Comparison of ENCODE assay signal across 8 cellular contexts in genomic region chr19:11346104-11346940, GRCh38. TPM values are rescaled to one million over a fixed set of nuclear protein-coding genes. Genes with fewer than 3 reads are reported as not detected.
DNase-seq lines count a peak whose midpoint lies in the region; ATAC-seq and TF ChIP-seq lines count a peak whose summit lies in the region.

CCDC159 (plus strand) TSS chr19:11346519; CDS start chr19:11346607, 88 bp downstream.
TMEM205 (minus strand) TSS chr19:11346268; CDS start chr19:11345619, 649 bp downstream.

- peak within 1 kb of the TSS; percentile 59 for H4K5ac ChIP-seq in IMR-90 (ENCODE audit: low read depth, low read length)

- peak within 1 kb of the TSS; percentile 83; the same call in 1 of the 2 replicates for H3K23ac ChIP-seq in IMR-90 (ENCODE audit: low read depth, low read length)

- H2AFZ ChIP-seq in IMR-90 (replicated peaks; ENCODE audit: low read length, poor library complexity), result peak within 1 kb of the TSS; percentile 97

- H2AK5ac ChIP-seq in IMR-90 (ENCODE audit: low read depth, low read length), result peak within 1 kb of the TSS; percentile 89

- peak within 1 kb of the TSS; percentile 83 for H2BK120ac ChIP-seq in IMR-90 (ENCODE audit: low read depth, low read length)

- ATAC-seq in GM21528 (IDR thresholded peaks at IDR 0.05; ENCODE audit: low FRiP score, unreplicated experiment) (peak; percentile 89), IMR-90 (ENCODE audit: low read depth) (peak; percentile 96)

- H3K9me1 ChIP-seq in IMR-90 (ENCODE audit: insufficient read depth, low read length), result peaks cover 5% of the 10 kb centered on the region

- peak within 1 kb of the TSS; percentile 94 for H3K4ac ChIP-seq in IMR-90 (ENCODE audit: low read depth, low read length)

- in situ Hi-C loops in IMR-90 (cut with MboI; ENCODE audit: low sequenced_read_pairs), result no loop called here

- peak within 1 kb of the TSS; percentile 73 for H3K4me3 ChIP-seq in IMR-90 (ENCODE audit: insufficient read depth, low read depth, low read length)
- H3K4me3 ChIP-seq in epithelial cell of esophagus (ENCODE audit: low read length), result peak within 1 kb of the TSS; percentile 85
- peak within 1 kb of the TSS; percentile 71 for H3K4me3 ChIP-seq in mononuclear cell (ENCODE audit: low read length)

- WGBS in IMR-90 (ENCODE audit: extremely low coverage in 2 of 2, insufficient read length in 1 of 2), 2 experiments, result 0% methylated on average over 11 of the region's 50 CpGs; no CpG with 5 or more reads in 1 of the 2 experiments

- peak; percentile 67 for TF ChIP-seq POLR2A in IMR-90 (IDR thresholded peaks at IDR 0.05; ENCODE audit: low read depth, low read length)

- no peaks in the 10 kb centered on the region for H3K27me3 ChIP-seq in IMR-90 (ENCODE audit: control insufficient read depth, insufficient read depth, low read length)
- H3K27me3 ChIP-seq in mononuclear cell (ENCODE audit: insufficient read depth, low read length), result no peaks in the 10 kb centered on the region

- H3K56ac ChIP-seq in IMR-90 (ENCODE audit: extremely low read depth, insufficient read depth, low read length), result peak within 1 kb of the TSS; percentile 81

- H3K79me1 ChIP-seq in IMR-90 (ENCODE audit: low read depth in 1 of 2, low read length in 2 of 2), result peaks cover 10 to 23% of the 10 kb centered on the region in 2 experiments; a peak in 3 of 4 replicates

- H2BK15ac ChIP-seq in IMR-90 (ENCODE audit: low read depth, low read length), result peak within 1 kb of the TSS; percentile 53

- TF ChIP-seq CTCF in IMR-90 (conservative IDR thresholded peaks at IDR 0.05; ENCODE audit: low read depth, low read length), result 0 out of 2 replicates have a peak, but pooled peaks have one; percentile 22
- no peak for TF ChIP-seq CTCF in epithelial cell of esophagus (IDR thresholded peaks at IDR 0.05; ENCODE audit: insufficient read depth, low read depth, low read length, missing control alignments)

- DNase-seq in DMS153 (lab: John Stamatoyannopoulos, UW), result peak; percentile 98
- peak; percentile 99 for DNase-seq in IMR-90
- DNase-seq in OCI-M1 (lab: John Stamatoyannopoulos, UW), result peak; percentile 100
- DNase-seq in activated T-cell treated with anti-CD3 and anti-CD28 coated beads for 4 hours, result peak; percentile 98
- DNase-seq in epithelial cell of esophagus (ENCODE audit: low read depth), result peak; percentile 99
- DNase-seq in stimulated activated CD8-positive, alpha-beta memory T cell treated with anti-CD3 and anti-CD28 coated beads, Interleukin-4, amount 100 ng/mL, for 1 hour (ENCODE audit: low read depth in 2 of 2, low spot score in 1 of 2), result peak; percentile 92 to 98

- H3K9ac ChIP-seq in IMR-90 (ENCODE audit: low read depth, low read length), result peak within 1 kb of the TSS; percentile 83

- peak; percentile 17; the same call in 1 of the 2 replicates for TF ChIP-seq RAD21 in IMR-90 (IDR thresholded peaks at IDR 0.05; ENCODE audit: low read length)

- dilution Hi-C loops in IMR-90 (cut with HindIII; ENCODE audit: low sequenced_read_pairs, unreplicated experiment), result no loop called here

- H3K18ac ChIP-seq in IMR-90 (ENCODE audit: low read depth, low read length), result peak within 1 kb of the TSS; percentile 40

- H3K4me2 ChIP-seq in IMR-90 (ENCODE audit: low read depth, low read length), result peak within 1 kb of the TSS; percentile 79

- H3K14ac ChIP-seq in IMR-90 (replicated peaks; ENCODE audit: low read depth, low read length), result peak within 1 kb of the TSS; percentile 93

- no TSS peak for BruUV-seq in IMR-90 (replicated peaks; lab: Mats Ljungman, UMichigan)

- peak within 1 kb of the TSS; percentile 87 for H2AK9ac ChIP-seq in IMR-90 (replicated peaks; ENCODE audit: low read depth, low read length, poor library complexity)

- H3K4me1 ChIP-seq in IMR-90 (ENCODE audit: control insufficient read depth, insufficient read depth, low read length) (peaks cover 8% of the 10 kb centered on the region), mononuclear cell (ENCODE audit: insufficient read depth, low read length) (peaks cover 34% of the 10 kb centered on the region)

- intact Hi-C loops in IMR-90 (cut with micrococcal nuclease), result loop anchor here (1.0 kb wide), 1 partner anchor 89 kb away; the partner anchor contains the start of genes ODAD3 and PRKCSH

- H4K91ac ChIP-seq in IMR-90 (ENCODE audit: insufficient read depth, low read depth, low read length), result peak within 1 kb of the TSS; percentile 87

- peak within 1 kb of the TSS; percentile 84 to 92 for H4K8ac ChIP-seq in IMR-90 (ENCODE audit: low read depth in 2 of 2, low read length in 2 of 2)

- H3K9me3 ChIP-seq in IMR-90 (ENCODE audit: control insufficient read depth, insufficient read depth, low read length) (peaks cover 8% of the 10 kb centered on the region; the same call in 1 of the 2 replicates), mononuclear cell (ENCODE audit: low read depth, low read length) (no peaks in the 10 kb centered on the region)

- peak within 1 kb of the TSS; percentile 73 for H2BK20ac ChIP-seq in IMR-90 (ENCODE audit: low read depth, low read length)

- H3K27ac ChIP-seq in IMR-90 (ENCODE audit: insufficient read depth, low read length), result peak within 1 kb of the TSS; percentile 80

- peak within 1 kb of the TSS; percentile 68 for H2BK5ac ChIP-seq in IMR-90 (ENCODE audit: low read depth, low read length, poor library complexity, severe bottlenecking)

- 0 out of 2 replicates have a peak, but pooled peaks cover 1% of the 10 kb centered on the region for H3K36me3 ChIP-seq in IMR-90 (ENCODE audit: control insufficient read depth, insufficient read depth, low read length)

- POLR2A ChIA-PET in IMR-90 (lab: Charles Lee; ENCODE audit: unreplicated experiment), result interaction anchor here (0.6 kb wide), 1 partner anchor 68 kb away, joined by 6 read pairs; no protein-coding TSS in a partner anchor

- CTCF ChIA-PET in IMR-90 (lab: Yijun Ruan, JAX), result interaction anchor here (0.5 to 1.3 kb wide), 2 partner anchors 37 to 45 kb away, joined by 4 to 5 read pairs; no protein-coding TSS in a partner anchor

- peaks cover 9% of the 10 kb centered on the region; the same call in 1 of the 2 replicates for H4K20me1 ChIP-seq in IMR-90 (ENCODE audit: insufficient read depth, low read length)

TF ChIP-seq in IMR-90, 13 proteins besides CTCF, POLR2A, EP300 and RAD21:
- 0 out of 2 replicates have a peak, but pooled peaks have one; percentile 9 for TF ChIP-seq MXI1 (IDR thresholded peaks at IDR 0.05; ENCODE audit: borderline replicate concordance, low read depth, low read length)
- peak; percentile 37; the same call in 1 of the 2 replicates for TF ChIP-seq FOS (IDR thresholded peaks at IDR 0.05; ENCODE audit: low read depth, low read length)
- no peak; the same call in 1 of the 2 replicates for TF ChIP-seq NFE2L2 (IDR thresholded peaks at IDR 0.05; ENCODE audit: low read depth, low read length)
- TF ChIP-seq CEBPB (IDR thresholded peaks at IDR 0.05; ENCODE audit: low read depth, low read length), result peak; percentile 96
- TF ChIP-seq RCOR1 (IDR thresholded peaks at IDR 0.05; ENCODE audit: insufficient replicate concordance, low read length), result peak; percentile 84
- TF ChIP-seq USF2 (IDR thresholded peaks at IDR 0.05; ENCODE audit: low read depth, low read length), result 0 out of 2 replicates have a peak, but pooled peaks have one; percentile 29
- peak; percentile 29; the same call in 1 of the 2 replicates for TF ChIP-seq MAZ (IDR thresholded peaks at IDR 0.05; ENCODE audit: borderline replicate concordance, low read depth, low read length)
- TF ChIP-seq CHD1 (IDR thresholded peaks at IDR 0.05; ENCODE audit: low read depth, low read length), result no peak

RNA-seq across cellular contexts. Expression of gene CCDC159, which starts in this region (rescaled TPM):
- 4.4 and 4.7 TPM in 2 replicates for total RNA-seq in IMR-90 (2012; rRNA removed)
- 14.0 and 14.3 TPM in 2 replicates for polyA plus RNA-seq in IMR-90 (2012; rRNA removed)
- 10.4 and 13.2 TPM in 2 replicates for polyA plus RNA-seq in IMR-90 (2012; cell fraction: cytosol; rRNA removed)
- polyA plus RNA-seq in IMR-90 (2012; cell fraction: nucleus; rRNA removed; ENCODE audit: low replicate concordance), result 85.5 and 114 TPM in 2 replicates
- total RNA-seq in mononuclear cell, result 15.6 TPM

RNA-seq across cellular contexts. Expression of gene TMEM205, which starts in this region (rescaled TPM):
- total RNA-seq in IMR-90 (2012; rRNA removed), result 87.5 and 136 TPM in 2 replicates
- 107 and 110 TPM in 2 replicates for polyA plus RNA-seq in IMR-90 (2012; rRNA removed)
- polyA plus RNA-seq in IMR-90 (2012; cell fraction: cytosol; rRNA removed), result 71.0 and 211 TPM in 2 replicates
- polyA plus RNA-seq in IMR-90 (2012; cell fraction: nucleus; rRNA removed; ENCODE audit: low replicate concordance), result 91.3 and 108 TPM in 2 replicates
- 34.3 TPM for total RNA-seq in mononuclear cell

Comparison
In these comparisons a context has a peak if more than half of its experiments do, and no peak if none do; other contexts are left out.
1. Peak in every context shown above with its lines: DNase-seq, ATAC-seq, H3K4me3 ChIP-seq and H3K27ac ChIP-seq.